Comparison of ENCODE assay signal across 1 cellular context in genomic region chr2:215609089-215610032, GRCh38.
TF ChIP-seq lines count a peak whose summit lies in the region.

No MANE protein-coding gene starts in this region.

TF ChIP-seq in HepG2, 621 proteins besides CTCF, POLR2A, EP300 and RAD21 (continued from another document):
- TF ChIP-seq, protein P1, sequence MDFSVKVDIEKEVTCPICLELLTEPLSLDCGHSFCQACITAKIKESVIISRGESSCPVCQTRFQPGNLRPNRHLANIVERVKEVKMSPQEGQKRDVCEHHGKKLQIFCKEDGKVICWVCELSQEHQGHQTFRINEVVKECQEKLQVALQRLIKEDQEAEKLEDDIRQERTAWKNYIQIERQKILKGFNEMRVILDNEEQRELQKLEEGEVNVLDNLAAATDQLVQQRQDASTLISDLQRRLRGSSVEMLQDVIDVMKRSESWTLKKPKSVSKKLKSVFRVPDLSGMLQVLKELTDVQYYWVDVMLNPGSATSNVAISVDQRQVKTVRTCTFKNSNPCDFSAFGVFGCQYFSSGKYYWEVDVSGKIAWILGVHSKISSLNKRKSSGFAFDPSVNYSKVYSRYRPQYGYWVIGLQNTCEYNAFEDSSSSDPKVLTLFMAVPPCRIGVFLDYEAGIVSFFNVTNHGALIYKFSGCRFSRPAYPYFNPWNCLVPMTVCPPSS (IDR thresholded peaks at IDR 0.05): no peak
